In genomic region chr22:28772633-28773460, GRCh38 we compare ENCODE assay signal across 8 cellular contexts. TPM values are rescaled to one million over a fixed set of nuclear protein-coding genes. Genes with fewer than 3 reads are reported as not detected.
DNase-seq lines count a peak whose midpoint lies in the region; ATAC-seq, FAIRE-seq and TF ChIP-seq lines count a peak whose summit lies in the region.

TSS of gene CCDC117 (plus strand) at chr22:28772695. CDS start at chr22:28772850, 155 bp downstream.

- peaks cover 53% of the 10 kb centered on the region for H3K36me3 Mint-ChIP-seq in Calu3 (ENCODE audit: insufficient read depth, unreplicated experiment)
- H3K36me3 Mint-ChIP-seq in activated CD8-positive, alpha-beta memory T cell treated with anti-CD3 and anti-CD28 coated beads, Interleukin-2, amount 10 ng/mL, durations not matched to agents 7 days and 5 days, result peaks cover 26% of the 10 kb centered on the region

- no peak within 1 kb of the TSS for H2BK12ac ChIP-seq in H1 (ENCODE audit: low read depth, low read length)

- no peaks in the 10 kb centered on the region for H3K9me3 ChIP-seq in H1 (ENCODE audit: insufficient read depth in 2 of 2, low read depth in 1 of 2, low read length in 1 of 2)

- peak within 1 kb of the TSS; percentile 72 for H2BK120ac ChIP-seq in H1 (replicated peaks; ENCODE audit: low read depth, low read length)
- H2BK120ac ChIP-seq in mesendoderm (ENCODE audit: low read depth, low read length), result peak within 1 kb of the TSS; percentile 33

- peaks cover 2% of the 10 kb centered on the region for H3K9me3 Mint-ChIP-seq in Calu3 (ENCODE audit: low read depth, unreplicated experiment)
- H3K9me3 Mint-ChIP-seq in activated CD8-positive, alpha-beta memory T cell treated with anti-CD3 and anti-CD28 coated beads, Interleukin-2, amount 10 ng/mL, durations not matched to agents 7 days and 5 days (ENCODE audit: low read depth), result no peaks in the 10 kb centered on the region

- H3K4me3 ChIP-seq in H1 (ENCODE audit: extremely low read depth in 1 of 4, insufficient read depth in 2 of 4, low read depth in 3 of 4, low read length in 4 of 4) (peak within 1 kb of the TSS; percentile 71 to 77 (median 73)), mesendoderm (ENCODE audit: low read length) (peak within 1 kb of the TSS; percentile 85)

- no peaks in the 10 kb centered on the region for H3K27me3 Mint-ChIP-seq in Calu3 (ENCODE audit: unreplicated experiment)
- H3K27me3 Mint-ChIP-seq in activated CD8-positive, alpha-beta memory T cell treated with anti-CD3 and anti-CD28 coated beads, Interleukin-2, amount 10 ng/mL, durations not matched to agents 7 days and 5 days, result peaks cover 7% of the 10 kb centered on the region

- TF ChIP-seq RAD21 in H1 (IDR thresholded peaks at IDR 0.05 in 1 of 2, conservative IDR thresholded peaks at IDR 0.05 in 1 of 2; ENCODE audit: low read depth in 2 of 2, low read length in 2 of 2), result 0 out of 4 replicates have a peak, but pooled peaks of 1 of the 2 experiments have one; percentile 2

- DNase-seq in Calu3 (peak; percentile 92), HUDEP-2 (lab: John Stamatoyannopoulos, UW; ENCODE audit: unreplicated experiment in 76 of 76) (peak in 74 of 76 experiments; percentile 26 to 93 (median 86)), NOMO-1 treated with DMSO at 0.1 percent for 48 hours (lab: John Stamatoyannopoulos, UW; ENCODE audit: unreplicated experiment) (peak; percentile 94), H1 (ENCODE audit: low read depth in 1 of 2, low spot score in 2 of 2) (peak; percentile 89 to 92), mesendoderm (peak; percentile 99)
- peak; percentile 97 for DNase-seq in activated CD8-positive, alpha-beta memory T cell treated with anti-CD3 and anti-CD28 coated beads, Interleukin-2, amount 10 ng/mL, durations not matched to agents 7 days and 5 days
- DNase-seq in stimulated activated CD8-positive, alpha-beta memory T cell treated with anti-CD3 and anti-CD28 coated beads, Interleukin-12 subunit alpha, Interleukin-12 subunit beta, amount 100 ng/mL, for 4 hours (ENCODE audit: low read depth), result peak; percentile 86

- H3K23ac ChIP-seq in H1 (ENCODE audit: insufficient read length) (no peak within 1 kb of the TSS), mesendoderm (ENCODE audit: low read length) (no peak within 1 kb of the TSS)

- no peak for TF ChIP-seq EP300 in H1 (IDR thresholded peaks at IDR 0.05; ENCODE audit: borderline replicate concordance in 1 of 2, low read depth in 2 of 2, low read length in 2 of 2)

- POLR2A ChIA-PET in H1 (lab: Charles Lee; ENCODE audit: partially characterized antibody), result interaction anchor here (0.6 to 5.5 kb wide), 7 partner anchors 12 to 237 kb away, joined by 3 to 31 read pairs (median 4); partner anchors contain the start of genes CHEK2, HSCB, TTC28 and XBP1

- H3K23me2 ChIP-seq in H1 (ENCODE audit: low read depth, low read length), result peaks cover 4% of the 10 kb centered on the region

- H3K14ac ChIP-seq in H1 (ENCODE audit: insufficient read length), result no peak within 1 kb of the TSS

- H3K4me1 Mint-ChIP-seq in Calu3 (ENCODE audit: low read depth, unreplicated experiment), result peaks cover 23% of the 10 kb centered on the region
- peaks cover 28% of the 10 kb centered on the region for H3K4me1 Mint-ChIP-seq in activated CD8-positive, alpha-beta memory T cell treated with anti-CD3 and anti-CD28 coated beads, Interleukin-2, amount 10 ng/mL, durations not matched to agents 7 days and 5 days

- H3K27me3 ChIP-seq in H1 (replicated peaks in 1 of 4; ENCODE audit: control insufficient read depth in 3 of 4, extremely low read depth in 1 of 4, insufficient read depth in 3 of 4, low read length in 3 of 4) (no peaks in the 10 kb centered on the region), mesendoderm (ENCODE audit: insufficient read depth, low read length, poor library complexity) (no peaks in the 10 kb centered on the region)

- no peak within 1 kb of the TSS for H2BK20ac ChIP-seq in H1 (ENCODE audit: low read length)

- no peak for FAIRE-seq in H1 (lab: Jason Lieb, UNC)

- ATAC-seq in GM21381 (IDR thresholded peaks at IDR 0.05; ENCODE audit: unreplicated experiment), result peak; percentile 82
- peak; percentile 94 for ATAC-seq in activated CD8-positive, alpha-beta memory T cell treated with anti-CD3 and anti-CD28 coated beads, Interleukin-2, amount 10 ng/mL, durations not matched to agents 7 days and 5 days

- peak within 1 kb of the TSS; percentile 97; the same call in 1 of the 2 replicates for H4K8ac ChIP-seq in H1 (ENCODE audit: extremely low read depth, insufficient read depth, low read length)
- peak within 1 kb of the TSS; percentile 60 for H4K8ac ChIP-seq in mesendoderm (ENCODE audit: low read depth, low read length)

- no peak within 1 kb of the TSS for H2BK15ac ChIP-seq in H1 (ENCODE audit: low read length)
- H2BK15ac ChIP-seq in mesendoderm (replicated peaks; ENCODE audit: low read depth), result no peak within 1 kb of the TSS

- 1% methylated on average over 54 of the region's 92 CpGs; no CpG with 5 or more reads in 1 of the 2 experiments for WGBS in H1 (ENCODE audit: extremely low coverage in 1 of 2, insufficient coverage in 1 of 2, insufficient read length in 1 of 2, insufficient replicate concordance in 2 of 2, low coverage in 1 of 2, low lambda C conversion rate in 2 of 2, missing lambda C conversion rate in 1 of 2), 2 experiments
- no CpG with 5 or more reads among the region's 92 CpGs for WGBS in mesendoderm (ENCODE audit: extremely low coverage, insufficient coverage, low lambda C conversion rate)

- H3K79me2 ChIP-seq in H1 (ENCODE audit: control insufficient read depth in 1 of 2, insufficient read depth in 2 of 2, low read length in 2 of 2), result peaks cover 0 to 27% of the 10 kb centered on the region in 2 experiments; a peak in 2 of 4 replicates
- H3K79me2 ChIP-seq in mesendoderm (ENCODE audit: control insufficient read depth, insufficient read depth, low read length), result peaks cover 9% of the 10 kb centered on the region

- peak within 1 kb of the TSS; percentile 88 to 97 for H3K4me2 ChIP-seq in H1 (ENCODE audit: insufficient read depth in 1 of 2, low read depth in 2 of 2, low read length in 2 of 2)
- H3K4me2 ChIP-seq in mesendoderm (ENCODE audit: low read length), result peak within 1 kb of the TSS; percentile 91

- no peak within 1 kb of the TSS for H2AFZ ChIP-seq in H1 (ENCODE audit: low read length)

- peak within 1 kb of the TSS; percentile 80 for H3K4me3 Mint-ChIP-seq in Calu3 (ENCODE audit: low read depth, unreplicated experiment)
- peak within 1 kb of the TSS; percentile 91 for H3K4me3 Mint-ChIP-seq in activated CD8-positive, alpha-beta memory T cell treated with anti-CD3 and anti-CD28 coated beads, Interleukin-2, amount 10 ng/mL, durations not matched to agents 7 days and 5 days

- H3K56ac ChIP-seq in H1 (replicated peaks; ENCODE audit: insufficient read length, low read depth, low read length) (no peak within 1 kb of the TSS), mesendoderm (ENCODE audit: low read length) (peak within 1 kb of the TSS; percentile 83)

- TF ChIP-seq CTCF in Calu3 (IDR thresholded peaks at IDR 0.05; ENCODE audit: unreplicated experiment) (peak; percentile 14), H1 (IDR thresholded peaks at IDR 0.05; ENCODE audit: control extremely low read depth in 1 of 3, insufficient read depth in 1 of 3, low read depth in 1 of 3, low read length in 3 of 3) (peak in 2 of 3 experiments; percentile 8 to 43; a peak in 1 of 4 replicates)

- H3K18ac ChIP-seq in H1 (ENCODE audit: extremely low read depth, low read length), result no peak within 1 kb of the TSS; the same call in none of the 2 replicates
- peak within 1 kb of the TSS; percentile 97 for H3K18ac ChIP-seq in mesendoderm (ENCODE audit: low read length)

- H4K91ac ChIP-seq in H1 (replicated peaks; ENCODE audit: insufficient read length, low read length), result no peak within 1 kb of the TSS

- CTCF ChIA-PET in Calu3 (lab: Charles Lee) (interaction anchor here (0.7 to 1.5 kb wide), 3 partner anchors 17 to 45 kb away, joined by 3 read pairs; partner anchors contain the start of gene XBP1), H1 (lab: Charles Lee; ENCODE audit: partially characterized antibody) (interaction anchor here (1.3 to 1.5 kb wide), 3 partner anchors 11 to 35 kb away, joined by 3 to 6 read pairs (median 3); no protein-coding TSS in a partner anchor)
- CTCF ChIA-PET in activated CD8-positive, alpha-beta memory T cell treated with anti-CD3 and anti-CD28 coated beads, Interleukin-2, amount 10 ng/mL, durations not matched to agents 7 days and 5 days (lab: Charles Lee), result interaction anchor here (0.9 to 3.3 kb wide), 15 partner anchors 11 to 63 kb away, joined by 3 to 16 read pairs (median 7); partner anchors contain the start of genes CHEK2, HSCB and XBP1

- H4K5ac ChIP-seq in H1 (ENCODE audit: insufficient read length, low read depth, low read length) (peak within 1 kb of the TSS; percentile 72), mesendoderm (ENCODE audit: low read length) (no peak within 1 kb of the TSS)

- H3K27ac Mint-ChIP-seq in Calu3 (ENCODE audit: unreplicated experiment), result peak within 1 kb of the TSS; percentile 80
- peak within 1 kb of the TSS; percentile 97 for H3K27ac Mint-ChIP-seq in activated CD8-positive, alpha-beta memory T cell treated with anti-CD3 and anti-CD28 coated beads, Interleukin-2, amount 10 ng/mL, durations not matched to agents 7 days and 5 days

- H4K20me1 ChIP-seq in H1 (replicated peaks in 1 of 2; ENCODE audit: control insufficient read depth in 1 of 2, insufficient read depth in 2 of 2, low read length in 2 of 2), result peaks cover 0 to 2% of the 10 kb centered on the region in 2 experiments

- H3K4me1 ChIP-seq in H1 (replicated peaks in 1 of 4; ENCODE audit: control insufficient read depth in 3 of 4, insufficient read depth in 4 of 4, low read length in 3 of 4), result peaks cover 0 to 3% (median 0%) of the 10 kb centered on the region in 4 experiments; a peak in 2 of 7 replicates
- H3K4me1 ChIP-seq in mesendoderm (ENCODE audit: control insufficient read depth, low read depth, low read length), result peaks cover 3% of the 10 kb centered on the region

- H3K4ac ChIP-seq in H1 (replicated peaks; ENCODE audit: insufficient read length, low read depth, low read length) (peak within 1 kb of the TSS; percentile 2), mesendoderm (ENCODE audit: low read depth, low read length) (peak within 1 kb of the TSS; percentile 97)

- no TSS peak for BruUV-seq in Calu3 (replicated peaks; lab: Mats Ljungman, UMichigan)

- H3K27ac ChIP-seq in H1 (ENCODE audit: low read depth, low read length), result peak within 1 kb of the TSS; percentile 91; the same call in 1 of the 2 replicates
- H3K27ac ChIP-seq in mesendoderm (ENCODE audit: low read depth, low read length), result peak within 1 kb of the TSS; percentile 94

- intact Hi-C loops in Calu3 (cut with micrococcal nuclease; ENCODE audit: unreplicated experiment), result no loop called here

- TF ChIP-seq POLR2A in H1 (IDR thresholded peaks at IDR 0.05; ENCODE audit: control extremely low read depth in 1 of 2, low read depth in 2 of 2, low read length in 2 of 2), result peak in 1 of 2 experiments; percentile 82; a peak in 2 of 3 replicates

- H2BK5ac ChIP-seq in H1 (ENCODE audit: low read depth, low read length), result no peak within 1 kb of the TSS
- H2BK5ac ChIP-seq in mesendoderm (ENCODE audit: low read length), result no peak within 1 kb of the TSS

- peak within 1 kb of the TSS; percentile 74 to 96 (median 88) for H3K9ac ChIP-seq in H1 (replicated peaks in 1 of 4; ENCODE audit: extremely low read depth in 1 of 4, low read depth in 3 of 4, low read length in 3 of 4)
- H3K9ac ChIP-seq in mesendoderm (ENCODE audit: low read length), result peak within 1 kb of the TSS; percentile 89

- H3K36me3 ChIP-seq in H1 (ENCODE audit: control insufficient read depth in 2 of 4, insufficient read depth in 4 of 4, low read length in 3 of 4), result peaks cover 0 to 29% (median 1%) of the 10 kb centered on the region in 4 experiments; a peak in 3 of 8 replicates
- no peaks in the 10 kb centered on the region for H3K36me3 ChIP-seq in mesendoderm (ENCODE audit: control insufficient read depth, insufficient read depth, low read length)

- H3K79me1 ChIP-seq in H1 (ENCODE audit: low read depth, low read length), result peaks cover 3% of the 10 kb centered on the region; the same call in 1 of the 2 replicates
- peaks cover 2% of the 10 kb centered on the region for H3K79me1 ChIP-seq in mesendoderm (ENCODE audit: low read length)

- no peak within 1 kb of the TSS for H2AK5ac ChIP-seq in H1 (ENCODE audit: low read depth, low read length)
- no peak within 1 kb of the TSS for H2AK5ac ChIP-seq in mesendoderm (ENCODE audit: low read length)

RNA-seq across cellular contexts. Expression of gene CCDC117, which starts in this region (rescaled TPM):
- 25.4 and 27.0 TPM in 2 replicates for total RNA-seq in Calu3 (2022)
- total RNA-seq in activated CD8-positive, alpha-beta memory T cell treated with anti-CD3 and anti-CD28 coated beads, Interleukin-2, amount 10 ng/mL, durations not matched to agents 7 days and 5 days, result 10 to 100 TPM; 35.5 to 42.4 TPM
- 40.4 and 43.1 TPM in 2 replicates for total RNA-seq in H1 (2021; fragmentation: NEBNext Ultra II Directional; extraction: Animal tissue kit (Norgen Biotek cat#: 25700))
- polyA plus RNA-seq in H1 (2011; rRNA removed), result 5.9 and 9.1 TPM in 2 replicates
- 14.7 TPM for polyA plus RNA-seq in H1 (2011; cell fraction: cytosol; rRNA removed)
- polyA plus RNA-seq in H1 (2011; cell fraction: nucleus; rRNA removed), result 3.4 TPM
- 15.2 to 44.0 TPM (median 17.7 TPM) in 4 replicates for polyA plus RNA-seq in H1 (2012, experiment 1 of 2)
- polyA plus RNA-seq in H1 (2012, experiment 2 of 2), result 5.5 TPM
- 21.7 TPM for polyA plus RNA-seq in H1 (2013, experiment 1 of 2)
- polyA plus RNA-seq in H1 (2013, experiment 2 of 2), result 23.0 TPM
- polyA minus RNA-seq in H1 (2011; rRNA and poly(A)+ RNA removed), result 8.2 and 8.8 TPM in 2 replicates
- 14.6 TPM for polyA minus RNA-seq in H1 (2011; cell fraction: cytosol; rRNA and poly(A)+ RNA removed)
- polyA minus RNA-seq in H1 (2011; cell fraction: nucleus; rRNA and poly(A)+ RNA removed), result 10.3 TPM
- polyA plus RNA-seq in mesendoderm (2013, experiment 1 of 2), result 26.3 TPM
- polyA plus RNA-seq in mesendoderm (2013, experiment 2 of 2), result 25.9 TPM

Comparison
In these comparisons a context has a peak if more than half of its experiments do, and no peak if none do; other contexts are left out.
1. Peak in every context shown above with its lines: DNase-seq, ATAC-seq, H3K4me3 ChIP-seq and H3K27ac ChIP-seq.